Comparison of ENCODE assay signal across 1 cellular context in the genomic region with DNA sequence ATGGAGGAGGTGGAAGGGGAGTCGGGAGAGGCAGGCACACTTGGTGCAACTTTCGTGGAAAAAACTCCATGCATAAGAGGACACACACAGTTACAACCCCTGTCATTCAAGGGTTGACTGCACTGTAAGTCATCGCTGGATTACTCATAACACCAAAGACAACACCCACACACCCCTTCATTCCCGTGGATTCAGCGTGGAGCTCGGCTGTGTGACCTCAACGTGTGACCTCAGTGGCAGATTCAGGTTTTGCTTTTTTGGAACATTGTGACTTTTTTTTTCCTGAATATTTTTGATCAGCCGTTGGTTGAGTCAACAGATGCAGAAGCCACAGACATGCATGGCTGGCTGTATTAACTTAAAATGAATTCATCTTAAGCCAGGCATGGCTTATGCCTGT.
TF ChIP-seq lines count a peak whose summit lies in the region.

No MANE protein-coding gene starts in this region.

TF ChIP-seq in HepG2, 621 proteins besides CTCF, POLR2A, EP300 and RAD21:
- TF ChIP-seq, protein P1, sequence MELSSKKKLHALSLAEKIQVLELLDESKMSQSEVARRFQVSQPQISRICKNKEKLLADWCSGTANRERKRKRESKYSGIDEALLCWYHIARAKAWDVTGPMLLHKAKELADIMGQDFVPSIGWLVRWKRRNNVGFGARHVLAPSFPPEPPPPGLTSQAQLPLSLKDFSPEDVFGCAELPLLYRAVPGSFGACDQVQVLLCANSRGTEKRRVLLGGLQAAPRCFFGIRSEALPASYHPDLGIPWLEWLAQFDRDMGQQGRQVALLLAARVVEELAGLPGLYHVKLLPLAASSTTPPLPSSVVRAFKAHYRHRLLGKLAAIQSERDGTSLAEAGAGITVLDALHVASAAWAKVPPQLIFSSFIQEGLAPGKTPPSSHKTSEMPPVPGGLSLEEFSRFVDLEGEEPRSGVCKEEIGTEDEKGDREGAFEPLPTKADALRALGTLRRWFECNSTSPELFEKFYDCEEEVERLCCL (CRISPR knock-in tag; IDR thresholded peaks at IDR 0.05; ENCODE audit: borderline replicate concordance): no peak
- TF ChIP-seq, protein P2, sequence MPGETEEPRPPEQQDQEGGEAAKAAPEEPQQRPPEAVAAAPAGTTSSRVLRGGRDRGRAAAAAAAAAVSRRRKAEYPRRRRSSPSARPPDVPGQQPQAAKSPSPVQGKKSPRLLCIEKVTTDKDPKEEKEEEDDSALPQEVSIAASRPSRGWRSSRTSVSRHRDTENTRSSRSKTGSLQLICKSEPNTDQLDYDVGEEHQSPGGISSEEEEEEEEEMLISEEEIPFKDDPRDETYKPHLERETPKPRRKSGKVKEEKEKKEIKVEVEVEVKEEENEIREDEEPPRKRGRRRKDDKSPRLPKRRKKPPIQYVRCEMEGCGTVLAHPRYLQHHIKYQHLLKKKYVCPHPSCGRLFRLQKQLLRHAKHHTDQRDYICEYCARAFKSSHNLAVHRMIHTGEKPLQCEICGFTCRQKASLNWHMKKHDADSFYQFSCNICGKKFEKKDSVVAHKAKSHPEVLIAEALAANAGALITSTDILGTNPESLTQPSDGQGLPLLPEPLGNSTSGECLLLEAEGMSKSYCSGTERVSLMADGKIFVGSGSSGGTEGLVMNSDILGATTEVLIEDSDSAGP (CRISPR knock-in tag; IDR thresholded peaks at IDR 0.05; ENCODE audit: borderline replicate concordance): no peak
- TF ChIP-seq PLRG1 (conservative IDR thresholded peaks at IDR 0.05) (no peak), SIN3B (IDR thresholded peaks at IDR 0.05; ENCODE audit: low read length) (no peak), ZNF329 (CRISPR knock-in tag; IDR thresholded peaks at IDR 0.05; ENCODE audit: low read depth) (no peak), ZNF570 (CRISPR knock-in tag; IDR thresholded peaks at IDR 0.05; ENCODE audit: borderline replicate concordance) (no peak)
